In the genomic region with DNA sequence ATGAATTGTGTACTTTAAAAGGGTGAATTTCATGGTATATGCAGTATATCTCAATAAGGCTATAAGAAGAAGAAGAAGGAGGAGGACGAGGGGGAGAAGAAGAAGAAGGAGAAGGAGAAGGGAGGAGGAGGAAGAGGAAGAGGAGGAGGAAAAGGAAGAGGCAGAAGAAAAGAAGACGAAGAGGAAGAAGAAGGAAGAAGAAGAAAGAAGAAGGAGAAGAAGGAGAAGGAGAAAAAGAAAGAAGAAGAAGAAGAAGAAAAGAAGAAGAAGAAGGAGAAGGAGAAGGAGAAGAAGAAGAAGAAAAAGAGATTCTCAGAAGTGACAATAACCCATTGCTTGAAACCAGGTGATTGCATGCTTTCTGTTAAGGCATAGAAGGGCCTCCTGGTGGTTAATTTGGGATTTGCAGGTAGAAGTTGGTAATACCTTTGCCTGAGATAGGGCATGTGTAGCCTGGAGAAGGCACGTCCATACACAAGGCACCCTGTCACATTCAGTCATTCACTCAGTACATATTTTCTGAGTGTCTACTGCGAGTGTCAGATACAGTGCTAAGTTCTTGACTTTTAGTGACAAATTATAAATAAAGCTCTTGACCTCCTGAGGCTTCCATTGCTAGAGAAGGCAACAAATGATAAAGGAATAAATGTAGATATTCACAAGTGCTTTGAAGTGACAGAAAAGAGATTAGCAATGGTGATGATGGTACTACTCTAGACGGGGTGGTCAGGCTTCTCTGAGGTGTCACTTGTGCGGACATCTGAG, we compare ENCODE assay signal across 8 cellular contexts.
DNase-seq lines count a peak whose midpoint lies in the region; FAIRE-seq and TF ChIP-seq lines count a peak whose summit lies in the region.

No MANE protein-coding gene starts in this region.

- H3K9ac ChIP-seq in MM.1S (ENCODE audit: low read length) (no peak overlapping the region), smooth muscle cell (ENCODE audit: low read depth) (no peak overlapping the region)

- H3K79me2 ChIP-seq in MM.1S (ENCODE audit: low read length) (no peaks in the 10 kb centered on the region), smooth muscle cell (ENCODE audit: low read depth) (no peaks in the 10 kb centered on the region)

- no peak for FAIRE-seq in H54 (lab: Jason Lieb, UNC)
- FAIRE-seq in bronchial epithelial cell (lab: Jason Lieb, UNC): no peak

- H3K4me1 ChIP-seq in MM.1S (ENCODE audit: low read length): no peaks in the 10 kb centered on the region
- no peaks in the 10 kb centered on the region for H3K4me1 ChIP-seq in smooth muscle cell (ENCODE audit: low read depth)

- DNase-seq in NCI-H1417 (lab: John Stamatoyannopoulos, UW): peak in 2 of 3 experiments; percentile 26 to 32
- no peak for DNase-seq in NCI-H1417 treated with DMSO at 0.1 percent for 48 hours (lab: John Stamatoyannopoulos, UW)
- peak; percentile 12 for DNase-seq in H54 (ENCODE audit: insufficient read length, low spot score)
- peak; percentile 65 for DNase-seq in MM.1S
- peak; percentile 35 for DNase-seq in bronchial epithelial cell (ENCODE audit: low read depth)
- no peak for DNase-seq in smooth muscle cell (lab: John Stamatoyannopoulos, UW; ENCODE audit: unreplicated experiment)
- DNase-seq in NCI-H1436 (lab: John Stamatoyannopoulos, UW): no peak
- no peak for DNase-seq in NCI-H187 (lab: John Stamatoyannopoulos, UW)

- no peak overlapping the region for H3K27ac ChIP-seq in MM.1S (ENCODE audit: low read length)
- no peak overlapping the region for H3K27ac ChIP-seq in smooth muscle cell (ENCODE audit: low read depth)

- H3K9me3 ChIP-seq in MM.1S (replicated peaks; ENCODE audit: insufficient read depth, low read length) (no peaks in the 10 kb centered on the region), smooth muscle cell (replicated peaks; ENCODE audit: low read depth) (no peaks in the 10 kb centered on the region)

- no peaks in the 10 kb centered on the region for H3K9me2 ChIP-seq in MM.1S (replicated peaks; ENCODE audit: insufficient read depth, low read length)

- no peak overlapping the region for H2AFZ ChIP-seq in MM.1S (ENCODE audit: low read length)
- H2AFZ ChIP-seq in smooth muscle cell (ENCODE audit: low read depth): no peak overlapping the region

- no peaks in the 10 kb centered on the region for H3F3A ChIP-seq in MM.1S (ENCODE audit: insufficient read depth, low read length)
- H3F3A ChIP-seq in smooth muscle cell (ENCODE audit: low read depth): no peaks in the 10 kb centered on the region

- H4K20me1 ChIP-seq in MM.1S (ENCODE audit: insufficient read depth, low read length) (no peaks in the 10 kb centered on the region), smooth muscle cell (ENCODE audit: low read depth) (no peaks in the 10 kb centered on the region)

- H3K27me3 ChIP-seq in MM.1S (replicated peaks; ENCODE audit: insufficient read depth, low read length) (no peaks in the 10 kb centered on the region), bronchial epithelial cell (ENCODE audit: control insufficient read depth, insufficient read depth, low read length) (no peaks in the 10 kb centered on the region), smooth muscle cell (ENCODE audit: low read depth) (no peaks in the 10 kb centered on the region)

- no peak for TF ChIP-seq POLR2A in H54 (IDR thresholded peaks at IDR 0.05; ENCODE audit: low read depth, low read length)

- WGBS in smooth muscle cell (ENCODE audit: low lambda C conversion rate): 72% methylated on average over 6 of the region's 6 CpGs

- H3K36me3 ChIP-seq in MM.1S (replicated peaks; ENCODE audit: insufficient read depth, low read length) (no peaks in the 10 kb centered on the region), bronchial epithelial cell (ENCODE audit: control insufficient read depth, insufficient read depth, low read length) (no peaks in the 10 kb centered on the region), smooth muscle cell (ENCODE audit: low read depth) (no peaks in the 10 kb centered on the region)

- H3K4me3 ChIP-seq in MM.1S (ENCODE audit: low read length) (no peak overlapping the region), bronchial epithelial cell (ENCODE audit: low read depth, low read length) (no peak overlapping the region), smooth muscle cell (no peak overlapping the region)

- H3K4me2 ChIP-seq in MM.1S (ENCODE audit: low read depth, low read length): no peak overlapping the region
- H3K4me2 ChIP-seq in smooth muscle cell: no peak overlapping the region

- TF ChIP-seq CTCF in MM.1S (IDR thresholded peaks at IDR 0.05; ENCODE audit: low read length) (peak; percentile 65), bronchial epithelial cell (IDR thresholded peaks at IDR 0.05; ENCODE audit: insufficient read depth, low read length, severe bottlenecking) (peak; percentile 42), smooth muscle cell (IDR thresholded peaks at IDR 0.05; ENCODE audit: borderline replicate concordance, insufficient read depth, poor library complexity, severe bottlenecking) (peak; percentile 10)

Comparison
In these comparisons a context has a peak if more than half of its experiments do, and no peak if none do; other contexts are left out.
1. DNase-seq: peak in NCI-H1417 (2 of 3), H54 (single experiment), MM.1S (single experiment) and bronchial epithelial cell (single experiment); none in NCI-H1417 treated with DMSO at 0.1 percent for 48 hours (single experiment), smooth muscle cell (single experiment), NCI-H1436 (single experiment) and NCI-H187 (0 of 2).
2. CTCF ChIP-seq: peak in every context shown above with its lines; median percentile 65 in MM.1S; 42 in bronchial epithelial cell; 10 in smooth muscle cell.